Comparison of ENCODE assay signal across 12 cellular contexts in genomic region chr1:24735156-24735618, GRCh38. TPM values are rescaled to one million over a fixed set of nuclear protein-coding genes. Genes with fewer than 3 reads are reported as not detected.
DNase-seq lines count a peak whose midpoint lies in the region; ATAC-seq and TF ChIP-seq lines count a peak whose summit lies in the region.
"Had no signal": no experiment of that assay in that cellular context is flagged by ENCODE, and none has a peak within 500 bp of the region (broad histone marks: within the 10 kb centered on the region; RNA-seq: fewer than 3 reads in every experiment).

No MANE protein-coding gene starts in this region.

- H3K27me3 Mint-ChIP-seq in endothelial cell (ENCODE audit: unreplicated experiment) (peaks cover 2% of the 10 kb centered on the region), naive B cell (no peaks in the 10 kb centered on the region)
- H3K27me3 Mint-ChIP-seq in effector memory CD8-positive, alpha-beta T cell: no peaks in the 10 kb centered on the region
- H3K27me3 Mint-ChIP-seq: natural killer cell treated with Interleukin-12 subunit alpha and Interleukin-12 subunit beta and Interleukin-15 and Interleukin-18, amount 100 ng/mL, for 72 hours had no signal

- DNase-seq in cardiac muscle cell (ENCODE audit: low read depth in 1 of 2, low spot score in 1 of 2) (no peak), left ventricle myocardium superior (no peak), endothelial cell (ENCODE audit: low spot score) (no peak), naive B cell (no peak), uterus (no peak), NCI-H1694 (lab: John Stamatoyannopoulos, UW) (no peak)
- no peak for DNase-seq in effector memory CD8-positive, alpha-beta T cell
- DNase-seq: activated effector memory CD4-positive, alpha-beta T cell treated with Interleukin-2 at 50 U/mL for 16 hours; KG1; RPMI8226 had no signal

- no peaks in the 10 kb centered on the region for H3K36me3 Mint-ChIP-seq in endothelial cell (ENCODE audit: low read depth, unreplicated experiment)
- no peaks in the 10 kb centered on the region for H3K36me3 Mint-ChIP-seq in naive B cell
- peaks cover 3% of the 10 kb centered on the region for H3K36me3 Mint-ChIP-seq in effector memory CD8-positive, alpha-beta T cell (ENCODE audit: insufficient read depth)
- H3K36me3 Mint-ChIP-seq: natural killer cell treated with Interleukin-12 subunit alpha and Interleukin-12 subunit beta and Interleukin-15 and Interleukin-18, amount 100 ng/mL, for 72 hours had no signal

- H3K9me3 ChIP-seq in cardiac muscle cell (ENCODE audit: low read depth) (no peaks in the 10 kb centered on the region), uterus (no peaks in the 10 kb centered on the region)

- H3K27me3 ChIP-seq in cardiac muscle cell: no peaks in the 10 kb centered on the region
- H3K27me3 ChIP-seq in uterus: no peaks in the 10 kb centered on the region

- H3K4me3 ChIP-seq in cardiac muscle cell (no peak overlapping the region), uterus (no peak overlapping the region)

- H3K27ac Mint-ChIP-seq in endothelial cell (ENCODE audit: unreplicated experiment) (peak overlapping the region; percentile 6), naive B cell (peak overlapping the region in 5 of 6 donors; percentile 0 to 80 (median 76))
- H3K27ac Mint-ChIP-seq in effector memory CD8-positive, alpha-beta T cell: no peak overlapping the region
- H3K27ac Mint-ChIP-seq: natural killer cell treated with Interleukin-12 subunit alpha and Interleukin-12 subunit beta and Interleukin-15 and Interleukin-18, amount 100 ng/mL, for 72 hours had no signal

- H3K36me3 ChIP-seq in cardiac muscle cell: no peaks in the 10 kb centered on the region
- H3K36me3 ChIP-seq in uterus: no peaks in the 10 kb centered on the region

- H3K4me3 Mint-ChIP-seq in endothelial cell (ENCODE audit: unreplicated experiment) (no peak overlapping the region), naive B cell (peak overlapping the region in 4 of 8 donors; percentile 19 to 73 (median 24))
- no peak overlapping the region for H3K4me3 Mint-ChIP-seq in effector memory CD8-positive, alpha-beta T cell
- H3K4me3 Mint-ChIP-seq: natural killer cell treated with Interleukin-12 subunit alpha and Interleukin-12 subunit beta and Interleukin-15 and Interleukin-18, amount 100 ng/mL, for 72 hours had no signal

- H3K4me1 ChIP-seq in cardiac muscle cell (ENCODE audit: low read depth): peaks cover 19% of the 10 kb centered on the region
- peaks cover 0 to 7% of the 10 kb centered on the region in 2 donors for H3K4me1 ChIP-seq in uterus

- intact Hi-C loops in left ventricle myocardium superior (cut with micrococcal nuclease): no loop called here
- intact Hi-C loops in uterus (cut with DNase I; ENCODE audit: low total_unique reads): no loop called here

- H3K9me3 Mint-ChIP-seq in endothelial cell (ENCODE audit: unreplicated experiment) (no peaks in the 10 kb centered on the region), naive B cell (no peaks in the 10 kb centered on the region)
- H3K9me3 Mint-ChIP-seq in effector memory CD8-positive, alpha-beta T cell: no peaks in the 10 kb centered on the region
- H3K9me3 Mint-ChIP-seq: natural killer cell treated with Interleukin-12 subunit alpha and Interleukin-12 subunit beta and Interleukin-15 and Interleukin-18, amount 100 ng/mL, for 72 hours had no signal

- H3K4me1 Mint-ChIP-seq in endothelial cell (ENCODE audit: unreplicated experiment) (peaks cover 10% of the 10 kb centered on the region), naive B cell (peaks cover 35 to 79% (median 43%) of the 10 kb centered on the region in 3 donors)
- no peaks in the 10 kb centered on the region for H3K4me1 Mint-ChIP-seq in effector memory CD8-positive, alpha-beta T cell (ENCODE audit: low read depth in 2 of 2)

- TF ChIP-seq POLR2A in uterus (IDR thresholded peaks at IDR 0.05): no peak

- peak overlapping the region; percentile 83 for H3K27ac ChIP-seq in cardiac muscle cell
- peak overlapping the region; percentile 57 to 63 for H3K27ac ChIP-seq in uterus

- ATAC-seq in left ventricle myocardium superior (no peak), naive B cell (ENCODE audit: low read depth in 2 of 2) (no peak), HG03175 (IDR thresholded peaks at IDR 0.05; ENCODE audit: unreplicated experiment) (no peak)
- no peak for ATAC-seq in effector memory CD8-positive, alpha-beta T cell (replicated peaks)
- ATAC-seq: natural killer cell treated with Interleukin-12 subunit alpha and Interleukin-12 subunit beta and Interleukin-15 and Interleukin-18, amount 100 ng/mL, for 72 hours had no signal

- TF ChIP-seq CTCF in cardiac muscle cell (IDR thresholded peaks at IDR 0.05; ENCODE audit: low read depth, low read length): no peak
- no peak for TF ChIP-seq CTCF in endothelial cell (IDR thresholded peaks at IDR 0.05; ENCODE audit: unreplicated experiment)
- TF ChIP-seq CTCF in uterus (IDR thresholded peaks at IDR 0.05): no peak

RNA-seq across cellular contexts. Expression of gene CLIC4, which starts 10.1 kb away (rescaled TPM):
- 174 and 361 TPM in 2 replicates for total RNA-seq in cardiac muscle cell
- polyA plus RNA-seq in cardiac muscle cell: 136 and 221 TPM in 2 replicates
- 358 TPM for total RNA-seq in left ventricle myocardium superior
- 109 TPM for total RNA-seq in endothelial cell (ENCODE audit: unreplicated experiment)
- 100 to 1,000 TPM in 1 of 6 donors, 10 to 100 TPM in 5; 76.7 to 108 (median 92.1) TPM for polyA plus RNA-seq in naive B cell (ENCODE audit: low read depth in 6 of 6)
- 100 to 1,000 TPM; 294 to 434 (median 374) TPM for total RNA-seq in uterus

Comparison
In these comparisons a context has a peak if more than half of its experiments do, and no peak if none do; other contexts are left out.
1. H3K27ac Mint-ChIP-seq: peak in endothelial cell (single experiment) and naive B cell (5 of 6); none in effector memory CD8-positive, alpha-beta T cell (0 of 2).